In the genomic region with DNA sequence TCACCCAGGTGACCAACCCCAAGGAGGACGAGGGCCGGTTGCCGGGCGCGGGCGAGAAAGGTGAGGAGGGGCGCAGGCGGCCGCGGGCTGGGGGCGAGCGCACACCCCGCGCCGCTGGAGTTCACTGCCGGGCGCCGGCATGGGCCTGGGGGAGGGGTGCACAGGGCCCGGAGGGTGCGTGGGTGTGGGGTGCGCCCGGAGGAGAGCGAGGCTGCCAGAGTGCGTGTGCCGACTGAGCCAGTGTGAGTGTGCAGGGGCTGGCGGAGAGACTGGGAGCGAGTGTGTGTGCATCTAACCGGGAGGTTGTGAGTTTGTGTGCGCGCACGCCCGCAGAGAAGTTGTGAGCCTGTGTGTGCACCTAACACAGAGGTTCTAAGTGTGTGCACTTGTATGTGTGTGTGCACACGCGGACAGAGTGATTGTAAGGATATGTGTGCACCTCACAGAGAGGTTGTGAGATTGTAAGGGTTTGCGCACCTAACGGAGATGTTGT, we compare ENCODE assay signal across 1 cellular context.
TF ChIP-seq lines count a peak whose summit lies in the region.

No MANE protein-coding gene starts in this region.

TF ChIP-seq in HepG2, 621 proteins besides CTCF, POLR2A, EP300 and RAD21 (continues in another document):
- TF ChIP-seq, protein P1, sequence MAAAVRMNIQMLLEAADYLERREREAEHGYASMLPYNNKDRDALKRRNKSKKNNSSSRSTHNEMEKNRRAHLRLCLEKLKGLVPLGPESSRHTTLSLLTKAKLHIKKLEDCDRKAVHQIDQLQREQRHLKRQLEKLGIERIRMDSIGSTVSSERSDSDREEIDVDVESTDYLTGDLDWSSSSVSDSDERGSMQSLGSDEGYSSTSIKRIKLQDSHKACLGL (CRISPR knock-in tag; IDR thresholded peaks at IDR 0.05), result no peak
- TF ChIP-seq, protein P2, sequence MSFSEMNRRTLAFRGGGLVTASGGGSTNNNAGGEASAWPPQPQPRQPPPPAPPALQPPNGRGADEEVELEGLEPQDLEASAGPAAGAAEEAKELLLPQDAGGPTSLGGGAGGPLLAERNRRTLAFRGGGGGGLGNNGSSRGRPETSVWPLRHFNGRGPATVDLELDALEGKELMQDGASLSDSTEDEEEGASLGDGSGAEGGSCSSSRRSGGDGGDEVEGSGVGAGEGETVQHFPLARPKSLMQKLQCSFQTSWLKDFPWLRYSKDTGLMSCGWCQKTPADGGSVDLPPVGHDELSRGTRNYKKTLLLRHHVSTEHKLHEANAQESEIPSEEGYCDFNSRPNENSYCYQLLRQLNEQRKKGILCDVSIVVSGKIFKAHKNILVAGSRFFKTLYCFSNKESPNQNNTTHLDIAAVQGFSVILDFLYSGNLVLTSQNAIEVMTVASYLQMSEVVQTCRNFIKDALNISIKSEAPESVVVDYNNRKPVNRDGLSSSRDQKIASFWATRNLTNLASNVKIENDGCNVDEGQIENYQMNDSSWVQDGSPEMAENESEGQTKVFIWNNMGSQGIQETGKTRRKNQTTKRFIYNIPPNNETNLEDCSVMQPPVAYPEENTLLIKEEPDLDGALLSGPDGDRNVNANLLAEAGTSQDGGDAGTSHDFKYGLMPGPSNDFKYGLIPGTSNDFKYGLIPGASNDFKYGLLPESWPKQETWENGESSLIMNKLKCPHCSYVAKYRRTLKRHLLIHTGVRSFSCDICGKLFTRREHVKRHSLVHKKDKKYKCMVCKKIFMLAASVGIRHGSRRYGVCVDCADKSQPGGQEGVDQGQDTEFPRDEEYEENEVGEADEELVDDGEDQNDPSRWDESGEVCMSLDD (CRISPR knock-in tag; IDR thresholded peaks at IDR 0.05; ENCODE audit: borderline replicate concordance), result no peak
- TF ChIP-seq ZNF10 (CRISPR knock-in tag; IDR thresholded peaks at IDR 0.05; ENCODE audit: borderline replicate concordance, low read depth) (no peak), ARHGAP35 (CRISPR knock-in tag; IDR thresholded peaks at IDR 0.05; ENCODE audit: borderline replicate concordance) (no peak), HNRNPL (IDR thresholded peaks at IDR 0.05; ENCODE audit: low read depth, low read length) (no peak), KMT2A (CRISPR knock-in tag; IDR thresholded peaks at IDR 0.05) (0 out of 2 replicates have a peak, but pooled peaks have one; percentile 29), SP2 (CRISPR knock-in tag; IDR thresholded peaks at IDR 0.05) (no peak; the same call in 1 of the 2 replicates), ZSCAN30 (CRISPR knock-in tag; IDR thresholded peaks at IDR 0.05) (no peak), SOX6 (IDR thresholded peaks at IDR 0.05) (no peak), SOX6 (CRISPR knock-in tag; IDR thresholded peaks at IDR 0.05) (no peak; the same call in 1 of the 2 replicates), KLF15 (CRISPR knock-in tag; IDR thresholded peaks at IDR 0.05; ENCODE audit: borderline replicate concordance) (no peak), REL (CRISPR knock-in tag; conservative IDR thresholded peaks at IDR 0.05) (no peak), FOSL1 (CRISPR knock-in tag; IDR thresholded peaks at IDR 0.05; ENCODE audit: borderline replicate concordance) (no peak), ZNF713 (CRISPR knock-in tag; IDR thresholded peaks at IDR 0.05) (no peak), PHF21A (CRISPR knock-in tag; IDR thresholded peaks at IDR 0.05) (no peak), TOPORS (CRISPR knock-in tag; IDR thresholded peaks at IDR 0.05) (no peak), EZH2 (conservative IDR thresholded peaks at IDR 0.05; ENCODE audit: low read depth, low read length) (no peak), NFYB (CRISPR knock-in tag; IDR thresholded peaks at IDR 0.05) (0 out of 2 replicates have a peak, but pooled peaks have one; percentile 13), ZMYM3 (CRISPR knock-in tag; IDR thresholded peaks at IDR 0.05) (no peak), TBL1XR1 (IDR thresholded peaks at IDR 0.05; ENCODE audit: borderline replicate concordance, low read length, partially characterized antibody) (no peak), CC2D1A (CRISPR knock-in tag; IDR thresholded peaks at IDR 0.05) (no peak), CCDC6 (CRISPR knock-in tag; IDR thresholded peaks at IDR 0.05) (no peak), SOX13 (IDR thresholded peaks at IDR 0.05) (no peak), SOX13 (CRISPR knock-in tag; conservative IDR thresholded peaks at IDR 0.05 in 1 of 2, IDR thresholded peaks at IDR 0.05 in 1 of 2) (no peak), ZNF256 (CRISPR knock-in tag; conservative IDR thresholded peaks at IDR 0.05) (no peak), RFX3 (CRISPR knock-in tag; IDR thresholded peaks at IDR 0.05) (no peak), FOXJ3 (CRISPR knock-in tag; IDR thresholded peaks at IDR 0.05; ENCODE audit: borderline replicate concordance) (no peak), ISX (CRISPR knock-in tag; conservative IDR thresholded peaks at IDR 0.05) (no peak), ZNF468 (CRISPR knock-in tag; IDR thresholded peaks at IDR 0.05) (no peak), NR2F6 (IDR thresholded peaks at IDR 0.05) (no peak), NR2F6 (CRISPR knock-in tag; IDR thresholded peaks at IDR 0.05) (no peak), ZFY (CRISPR knock-in tag; IDR thresholded peaks at IDR 0.05) (peak; percentile 22; the same call in 1 of the 2 replicates), ZNF589 (CRISPR knock-in tag; conservative IDR thresholded peaks at IDR 0.05) (0 out of 2 replicates have a peak, but pooled peaks have one; percentile 4), MED8 (CRISPR knock-in tag; IDR thresholded peaks at IDR 0.05; ENCODE audit: insufficient replicate concordance) (no peak), ZBTB20 (CRISPR knock-in tag; IDR thresholded peaks at IDR 0.05; ENCODE audit: borderline replicate concordance, low read depth) (no peak), NR1H2 (CRISPR knock-in tag; IDR thresholded peaks at IDR 0.05; ENCODE audit: borderline replicate concordance, low read depth) (no peak), SRF (IDR thresholded peaks at IDR 0.05; ENCODE audit: low read depth, low read length) (no peak), ZKSCAN1 (IDR thresholded peaks at IDR 0.05; ENCODE audit: low read length) (no peak), SNAPC2 (CRISPR knock-in tag; IDR thresholded peaks at IDR 0.05) (no peak), ZNF703 (CRISPR knock-in tag; IDR thresholded peaks at IDR 0.05; ENCODE audit: borderline replicate concordance) (no peak), ZNF331 (CRISPR knock-in tag; IDR thresholded peaks at IDR 0.05) (no peak), IKZF1 (IDR thresholded peaks at IDR 0.05) (no peak), RFX1 (IDR thresholded peaks at IDR 0.05) (no peak)
- TF ChIP-seq, protein P3, sequence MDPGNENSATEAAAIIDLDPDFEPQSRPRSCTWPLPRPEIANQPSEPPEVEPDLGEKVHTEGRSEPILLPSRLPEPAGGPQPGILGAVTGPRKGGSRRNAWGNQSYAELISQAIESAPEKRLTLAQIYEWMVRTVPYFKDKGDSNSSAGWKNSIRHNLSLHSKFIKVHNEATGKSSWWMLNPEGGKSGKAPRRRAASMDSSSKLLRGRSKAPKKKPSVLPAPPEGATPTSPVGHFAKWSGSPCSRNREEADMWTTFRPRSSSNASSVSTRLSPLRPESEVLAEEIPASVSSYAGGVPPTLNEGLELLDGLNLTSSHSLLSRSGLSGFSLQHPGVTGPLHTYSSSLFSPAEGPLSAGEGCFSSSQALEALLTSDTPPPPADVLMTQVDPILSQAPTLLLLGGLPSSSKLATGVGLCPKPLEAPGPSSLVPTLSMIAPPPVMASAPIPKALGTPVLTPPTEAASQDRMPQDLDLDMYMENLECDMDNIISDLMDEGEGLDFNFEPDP (CRISPR knock-in tag; conservative IDR thresholded peaks at IDR 0.05), result no peak
- TF ChIP-seq, protein P4, sequence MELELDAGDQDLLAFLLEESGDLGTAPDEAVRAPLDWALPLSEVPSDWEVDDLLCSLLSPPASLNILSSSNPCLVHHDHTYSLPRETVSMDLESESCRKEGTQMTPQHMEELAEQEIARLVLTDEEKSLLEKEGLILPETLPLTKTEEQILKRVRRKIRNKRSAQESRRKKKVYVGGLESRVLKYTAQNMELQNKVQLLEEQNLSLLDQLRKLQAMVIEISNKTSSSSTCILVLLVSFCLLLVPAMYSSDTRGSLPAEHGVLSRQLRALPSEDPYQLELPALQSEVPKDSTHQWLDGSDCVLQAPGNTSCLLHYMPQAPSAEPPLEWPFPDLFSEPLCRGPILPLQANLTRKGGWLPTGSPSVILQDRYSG (CRISPR knock-in tag; IDR thresholded peaks at IDR 0.05), result no peak
- TF ChIP-seq, protein P5, sequence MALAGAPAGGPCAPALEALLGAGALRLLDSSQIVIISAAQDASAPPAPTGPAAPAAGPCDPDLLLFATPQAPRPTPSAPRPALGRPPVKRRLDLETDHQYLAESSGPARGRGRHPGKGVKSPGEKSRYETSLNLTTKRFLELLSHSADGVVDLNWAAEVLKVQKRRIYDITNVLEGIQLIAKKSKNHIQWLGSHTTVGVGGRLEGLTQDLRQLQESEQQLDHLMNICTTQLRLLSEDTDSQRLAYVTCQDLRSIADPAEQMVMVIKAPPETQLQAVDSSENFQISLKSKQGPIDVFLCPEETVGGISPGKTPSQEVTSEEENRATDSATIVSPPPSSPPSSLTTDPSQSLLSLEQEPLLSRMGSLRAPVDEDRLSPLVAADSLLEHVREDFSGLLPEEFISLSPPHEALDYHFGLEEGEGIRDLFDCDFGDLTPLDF (CRISPR knock-in tag; IDR thresholded peaks at IDR 0.05), result no peak
- TF ChIP-seq, protein P6, sequence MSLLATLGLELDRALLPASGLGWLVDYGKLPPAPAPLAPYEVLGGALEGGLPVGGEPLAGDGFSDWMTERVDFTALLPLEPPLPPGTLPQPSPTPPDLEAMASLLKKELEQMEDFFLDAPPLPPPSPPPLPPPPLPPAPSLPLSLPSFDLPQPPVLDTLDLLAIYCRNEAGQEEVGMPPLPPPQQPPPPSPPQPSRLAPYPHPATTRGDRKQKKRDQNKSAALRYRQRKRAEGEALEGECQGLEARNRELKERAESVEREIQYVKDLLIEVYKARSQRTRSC (CRISPR knock-in tag; IDR thresholded peaks at IDR 0.05; ENCODE audit: low read depth), result no peak
- TF ChIP-seq, protein P7, sequence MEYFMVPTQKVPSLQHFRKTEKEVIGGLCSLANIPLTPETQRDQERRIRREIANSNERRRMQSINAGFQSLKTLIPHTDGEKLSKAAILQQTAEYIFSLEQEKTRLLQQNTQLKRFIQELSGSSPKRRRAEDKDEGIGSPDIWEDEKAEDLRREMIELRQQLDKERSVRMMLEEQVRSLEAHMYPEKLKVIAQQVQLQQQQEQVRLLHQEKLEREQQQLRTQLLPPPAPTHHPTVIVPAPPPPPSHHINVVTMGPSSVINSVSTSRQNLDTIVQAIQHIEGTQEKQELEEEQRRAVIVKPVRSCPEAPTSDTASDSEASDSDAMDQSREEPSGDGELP (IDR thresholded peaks at IDR 0.05; ENCODE audit: borderline replicate concordance, low read depth), result no peak
- TF ChIP-seq, protein P8, sequence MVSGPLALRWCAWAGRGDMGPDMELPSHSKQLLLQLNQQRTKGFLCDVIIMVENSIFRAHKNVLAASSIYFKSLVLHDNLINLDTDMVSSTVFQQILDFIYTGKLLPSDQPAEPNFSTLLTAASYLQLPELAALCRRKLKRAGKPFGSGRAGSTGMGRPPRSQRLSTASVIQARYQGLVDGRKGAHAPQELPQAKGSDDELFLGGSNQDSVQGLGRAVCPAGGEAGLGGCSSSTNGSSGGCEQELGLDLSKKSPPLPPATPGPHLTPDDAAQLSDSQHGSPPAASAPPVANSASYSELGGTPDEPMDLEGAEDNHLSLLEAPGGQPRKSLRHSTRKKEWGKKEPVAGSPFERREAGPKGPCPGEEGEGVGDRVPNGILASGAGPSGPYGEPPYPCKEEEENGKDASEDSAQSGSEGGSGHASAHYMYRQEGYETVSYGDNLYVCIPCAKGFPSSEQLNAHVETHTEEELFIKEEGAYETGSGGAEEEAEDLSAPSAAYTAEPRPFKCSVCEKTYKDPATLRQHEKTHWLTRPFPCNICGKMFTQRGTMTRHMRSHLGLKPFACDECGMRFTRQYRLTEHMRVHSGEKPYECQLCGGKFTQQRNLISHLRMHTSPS (CRISPR knock-in tag; IDR thresholded peaks at IDR 0.05; ENCODE audit: low read depth), result peak; percentile 49; the same call in 1 of the 2 replicates
- TF ChIP-seq, protein P9, sequence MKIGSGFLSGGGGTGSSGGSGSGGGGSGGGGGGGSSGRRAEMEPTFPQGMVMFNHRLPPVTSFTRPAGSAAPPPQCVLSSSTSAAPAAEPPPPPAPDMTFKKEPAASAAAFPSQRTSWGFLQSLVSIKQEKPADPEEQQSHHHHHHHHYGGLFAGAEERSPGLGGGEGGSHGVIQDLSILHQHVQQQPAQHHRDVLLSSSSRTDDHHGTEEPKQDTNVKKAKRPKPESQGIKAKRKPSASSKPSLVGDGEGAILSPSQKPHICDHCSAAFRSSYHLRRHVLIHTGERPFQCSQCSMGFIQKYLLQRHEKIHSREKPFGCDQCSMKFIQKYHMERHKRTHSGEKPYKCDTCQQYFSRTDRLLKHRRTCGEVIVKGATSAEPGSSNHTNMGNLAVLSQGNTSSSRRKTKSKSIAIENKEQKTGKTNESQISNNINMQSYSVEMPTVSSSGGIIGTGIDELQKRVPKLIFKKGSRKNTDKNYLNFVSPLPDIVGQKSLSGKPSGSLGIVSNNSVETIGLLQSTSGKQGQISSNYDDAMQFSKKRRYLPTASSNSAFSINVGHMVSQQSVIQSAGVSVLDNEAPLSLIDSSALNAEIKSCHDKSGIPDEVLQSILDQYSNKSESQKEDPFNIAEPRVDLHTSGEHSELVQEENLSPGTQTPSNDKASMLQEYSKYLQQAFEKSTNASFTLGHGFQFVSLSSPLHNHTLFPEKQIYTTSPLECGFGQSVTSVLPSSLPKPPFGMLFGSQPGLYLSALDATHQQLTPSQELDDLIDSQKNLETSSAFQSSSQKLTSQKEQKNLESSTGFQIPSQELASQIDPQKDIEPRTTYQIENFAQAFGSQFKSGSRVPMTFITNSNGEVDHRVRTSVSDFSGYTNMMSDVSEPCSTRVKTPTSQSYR (CRISPR knock-in tag; IDR thresholded peaks at IDR 0.05; ENCODE audit: borderline replicate concordance), result peak; percentile 58
